ENCODE assay signal across 1 cellular context in the genomic region with DNA sequence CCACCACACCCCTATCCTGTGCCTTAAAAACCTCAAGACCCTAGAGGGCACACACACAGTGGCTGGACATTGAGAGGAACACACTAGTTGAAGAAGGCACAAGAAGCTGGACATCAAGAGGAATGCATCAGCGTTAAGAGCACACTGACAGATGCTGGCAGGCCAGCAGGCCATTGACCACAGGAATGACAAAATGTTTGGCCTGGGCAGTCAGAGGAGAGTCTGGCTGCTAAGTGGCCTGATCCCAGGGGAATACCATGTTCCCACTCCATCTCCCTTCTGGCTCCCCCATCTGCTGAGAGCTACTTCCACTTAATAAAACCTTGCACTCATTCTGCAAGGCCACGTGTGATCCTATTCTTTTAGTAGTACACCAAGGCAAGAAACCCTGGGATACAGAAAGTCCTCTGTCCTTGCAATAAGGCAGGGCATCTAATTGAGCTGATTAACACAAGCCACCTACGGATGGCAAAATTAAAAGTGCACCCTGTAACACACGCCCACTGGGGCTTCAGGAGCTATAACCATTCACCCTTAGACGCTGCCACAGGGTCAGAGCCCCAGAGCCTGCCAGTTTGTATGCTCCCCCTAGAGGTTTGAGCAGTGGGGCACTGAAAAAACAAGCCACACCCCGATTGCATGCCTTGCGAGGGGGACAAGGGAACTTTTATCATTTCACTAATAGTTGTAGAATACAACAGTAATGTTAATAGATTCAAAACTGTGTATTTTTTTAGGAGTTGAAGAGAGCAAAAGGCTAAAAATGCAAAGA.
TF ChIP-seq lines count a peak whose summit lies in the region.

No MANE protein-coding gene starts in this region.

TF ChIP-seq in GM23338, 12 proteins besides CTCF, POLR2A, EP300 and RAD21 (continued from another document):
- TF ChIP-seq, protein P1, sequence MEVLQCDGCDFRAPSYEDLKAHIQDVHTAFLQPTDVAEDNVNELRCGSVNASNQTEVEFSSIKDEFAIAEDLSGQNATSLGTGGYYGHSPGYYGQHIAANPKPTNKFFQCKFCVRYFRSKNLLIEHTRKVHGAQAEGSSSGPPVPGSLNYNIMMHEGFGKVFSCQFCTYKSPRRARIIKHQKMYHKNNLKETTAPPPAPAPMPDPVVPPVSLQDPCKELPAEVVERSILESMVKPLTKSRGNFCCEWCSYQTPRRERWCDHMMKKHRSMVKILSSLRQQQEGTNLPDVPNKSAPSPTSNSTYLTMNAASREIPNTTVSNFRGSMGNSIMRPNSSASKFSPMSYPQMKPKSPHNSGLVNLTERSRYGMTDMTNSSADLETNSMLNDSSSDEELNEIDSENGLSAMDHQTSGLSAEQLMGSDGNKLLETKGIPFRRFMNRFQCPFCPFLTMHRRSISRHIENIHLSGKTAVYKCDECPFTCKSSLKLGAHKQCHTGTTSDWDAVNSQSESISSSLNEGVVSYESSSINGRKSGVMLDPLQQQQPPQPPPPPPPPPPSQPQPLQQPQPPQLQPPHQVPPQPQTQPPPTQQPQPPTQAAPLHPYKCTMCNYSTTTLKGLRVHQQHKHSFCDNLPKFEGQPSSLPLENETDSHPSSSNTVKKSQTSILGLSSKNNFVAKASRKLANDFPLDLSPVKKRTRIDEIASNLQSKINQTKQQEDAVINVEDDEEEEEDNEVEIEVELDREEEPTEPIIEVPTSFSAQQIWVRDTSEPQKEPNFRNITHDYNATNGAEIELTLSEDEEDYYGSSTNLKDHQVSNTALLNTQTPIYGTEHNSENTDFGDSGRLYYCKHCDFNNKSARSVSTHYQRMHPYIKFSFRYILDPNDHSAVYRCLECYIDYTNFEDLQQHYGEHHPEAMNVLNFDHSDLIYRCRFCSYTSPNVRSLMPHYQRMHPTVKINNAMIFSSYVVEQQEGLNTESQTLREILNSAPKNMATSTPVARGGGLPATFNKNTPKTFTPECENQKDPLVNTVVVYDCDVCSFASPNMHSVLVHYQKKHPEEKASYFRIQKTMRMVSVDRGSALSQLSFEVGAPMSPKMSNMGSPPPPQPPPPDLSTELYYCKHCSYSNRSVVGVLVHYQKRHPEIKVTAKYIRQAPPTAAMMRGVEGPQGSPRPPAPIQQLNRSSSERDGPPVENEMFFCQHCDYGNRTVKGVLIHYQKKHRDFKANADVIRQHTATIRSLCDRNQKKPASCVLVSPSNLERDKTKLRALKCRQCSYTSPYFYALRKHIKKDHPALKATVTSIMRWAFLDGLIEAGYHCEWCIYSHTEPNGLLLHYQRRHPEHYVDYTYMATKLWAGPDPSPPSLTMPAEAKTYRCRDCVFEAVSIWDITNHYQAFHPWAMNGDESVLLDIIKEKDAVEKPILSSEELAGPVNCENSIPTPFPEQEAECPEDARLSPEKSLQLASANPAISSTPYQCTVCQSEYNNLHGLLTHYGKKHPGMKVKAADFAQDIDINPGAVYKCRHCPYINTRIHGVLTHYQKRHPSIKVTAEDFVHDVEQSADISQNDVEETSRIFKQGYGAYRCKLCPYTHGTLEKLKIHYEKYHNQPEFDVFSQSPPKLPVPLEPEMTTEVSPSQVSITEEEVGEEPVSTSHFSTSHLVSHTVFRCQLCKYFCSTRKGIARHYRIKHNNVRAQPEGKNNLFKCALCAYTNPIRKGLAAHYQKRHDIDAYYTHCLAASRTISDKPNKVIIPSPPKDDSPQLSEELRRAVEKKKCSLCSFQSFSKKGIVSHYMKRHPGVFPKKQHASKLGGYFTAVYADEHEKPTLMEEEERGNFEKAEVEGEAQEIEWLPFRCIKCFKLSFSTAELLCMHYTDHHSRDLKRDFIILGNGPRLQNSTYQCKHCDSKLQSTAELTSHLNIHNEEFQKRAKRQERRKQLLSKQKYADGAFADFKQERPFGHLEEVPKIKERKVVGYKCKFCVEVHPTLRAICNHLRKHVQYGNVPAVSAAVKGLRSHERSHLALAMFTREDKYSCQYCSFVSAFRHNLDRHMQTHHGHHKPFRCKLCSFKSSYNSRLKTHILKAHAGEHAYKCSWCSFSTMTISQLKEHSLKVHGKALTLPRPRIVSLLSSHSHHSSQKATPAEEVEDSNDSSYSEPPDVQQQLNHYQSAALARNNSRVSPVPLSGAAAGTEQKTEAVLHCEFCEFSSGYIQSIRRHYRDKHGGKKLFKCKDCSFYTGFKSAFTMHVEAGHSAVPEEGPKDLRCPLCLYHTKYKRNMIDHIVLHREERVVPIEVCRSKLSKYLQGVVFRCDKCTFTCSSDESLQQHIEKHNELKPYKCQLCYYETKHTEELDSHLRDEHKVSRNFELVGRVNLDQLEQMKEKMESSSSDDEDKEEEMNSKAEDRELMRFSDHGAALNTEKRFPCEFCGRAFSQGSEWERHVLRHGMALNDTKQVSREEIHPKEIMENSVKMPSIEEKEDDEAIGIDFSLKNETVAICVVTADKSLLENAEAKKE (CRISPR knock-in tag; IDR thresholded peaks at IDR 0.05) = no peak
- TF ChIP-seq, protein P2, sequence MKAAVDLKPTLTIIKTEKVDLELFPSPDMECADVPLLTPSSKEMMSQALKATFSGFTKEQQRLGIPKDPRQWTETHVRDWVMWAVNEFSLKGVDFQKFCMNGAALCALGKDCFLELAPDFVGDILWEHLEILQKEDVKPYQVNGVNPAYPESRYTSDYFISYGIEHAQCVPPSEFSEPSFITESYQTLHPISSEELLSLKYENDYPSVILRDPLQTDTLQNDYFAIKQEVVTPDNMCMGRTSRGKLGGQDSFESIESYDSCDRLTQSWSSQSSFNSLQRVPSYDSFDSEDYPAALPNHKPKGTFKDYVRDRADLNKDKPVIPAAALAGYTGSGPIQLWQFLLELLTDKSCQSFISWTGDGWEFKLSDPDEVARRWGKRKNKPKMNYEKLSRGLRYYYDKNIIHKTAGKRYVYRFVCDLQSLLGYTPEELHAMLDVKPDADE (IDR thresholded peaks at IDR 0.05) = no peak
- no peak for TF ChIP-seq NANOG (IDR thresholded peaks at IDR 0.05; ENCODE audit: borderline replicate concordance)
- no peak for TF ChIP-seq ZNF114 (CRISPR knock-in tag; IDR thresholded peaks at IDR 0.05)
- TF ChIP-seq JUNB (IDR thresholded peaks at IDR 0.05; ENCODE audit: unreplicated experiment) = no peak
- TF ChIP-seq REST (IDR thresholded peaks at IDR 0.05; ENCODE audit: unreplicated experiment) = no peak
- TF ChIP-seq CREB1 (CRISPR knock-in tag; IDR thresholded peaks at IDR 0.05; ENCODE audit: low read depth) = no peak
- TF ChIP-seq STAT1 (IDR thresholded peaks at IDR 0.05; ENCODE audit: unreplicated experiment) = no peak
